37 cellular contexts compared by ENCODE assay signal in genomic region chr7:66427956-66428355, GRCh38.
"Had no signal": no experiment of that assay in that cellular context is flagged by ENCODE, and none has a peak within 500 bp of the region (broad histone marks: within the 10 kb centered on the region; RNA-seq: fewer than 3 reads in every experiment).

No MANE protein-coding gene starts in this region.

- H3K4me3 Mint-ChIP-seq: activated CD4-positive, alpha-beta memory T cell treated with anti-CD3 and anti-CD28 coated beads, Interleukin-2, amount 10 ng/mL, durations not matched to agents 7 days and 5 days; activated CD4-positive, alpha-beta T cell treated with anti-CD3 and anti-CD28 coated beads for 36 hours; activated CD4-positive, alpha-beta T cell treated with anti-CD3 and anti-CD28 coated beads, Interleukin-2, amount 10 ng/mL, durations not matched to agents 7 days and 5 days; activated CD8-positive, alpha-beta memory T cell treated with anti-CD3 and anti-CD28 coated beads, Interleukin-2, amount 10 ng/mL, durations not matched to agents 7 days and 5 days; activated CD8-positive, alpha-beta T cell treated with anti-CD3 and anti-CD28 coated beads, Interleukin-2, amount 10 ng/mL, durations not matched to agents 7 days and 5 days; activated naive CD4-positive, alpha-beta T cell treated with anti-CD3 and anti-CD28 coated beads, Interleukin-2, amount 10 ng/mL, durations not matched to agents 7 days and 5 days; activated naive CD4-positive, alpha-beta T cell treated with anti-CD3 and anti-CD28 coated beads, Interleukin-2, amount 50 U/mL, for 24 hours; activated naive CD8-positive, alpha-beta T cell; activated naive CD8-positive, alpha-beta T cell treated with anti-CD3 and anti-CD28 coated beads, Interleukin-2, amount 10 ng/mL, durations not matched to agents 7 days and 5 days; activated naive CD8-positive, alpha-beta T cell treated with anti-CD3 and anti-CD28 coated beads, Interleukin-2, amount 50 U/mL, for 24 hours; activated T-cell treated with anti-CD3 and anti-CD28 coated beads, Interleukin-2, amount 50 U/mL, for 24 hours; brain; central memory CD8-positive, alpha-beta T cell; T-helper 1 cell treated with Interleukin-12 subunit alpha and Interleukin-12 subunit beta and Interleukin-4 antibody, amounts not matched to agents 30 μg/mL and 1 μg/mL, for 36 hours; T-helper 2 cell treated with Interferon-gamma antibody and Interleukin-4, amounts not matched to agents 5 μg/mL and 100 μg/mL, for 36 hours had no signal

- H3K4me1 ChIP-seq: ascending aorta, colonic mucosa had no signal

- DNase-seq: activated CD4-positive, alpha-beta memory T cell treated with anti-CD3 and anti-CD28 coated beads, Interleukin-2, amount 10 ng/mL, durations not matched to agents 7 days and 5 days; activated CD4-positive, alpha-beta T cell treated with anti-CD3 and anti-CD28 coated beads for 1 hour; activated CD4-positive, alpha-beta T cell treated with anti-CD3 and anti-CD28 coated beads for 36 hours; activated CD4-positive, alpha-beta T cell treated with anti-CD3 and anti-CD28 coated beads for 48 hours; activated CD4-positive, alpha-beta T cell treated with anti-CD3 and anti-CD28 coated beads, Interleukin-2, amount 10 ng/mL, durations not matched to agents 7 days and 5 days; activated CD4-positive, alpha-beta T cell treated with anti-CD3 and anti-CD28 coated beads, Interleukin-2, amount 50 U/mL, for 48 hours; activated CD4-positive, CD25-positive, alpha-beta regulatory T cell; activated CD8-positive, alpha-beta memory T cell treated with anti-CD3 and anti-CD28 coated beads for 24 hours; activated CD8-positive, alpha-beta memory T cell treated with anti-CD3 and anti-CD28 coated beads, Interleukin-2, amount 10 ng/mL, durations not matched to agents 7 days and 5 days; activated CD8-positive, alpha-beta memory T cell treated with anti-CD3 and anti-CD28 coated beads, Interleukin-2, amount 50 U/mL, for 48 hours; activated CD8-positive, alpha-beta T cell treated with anti-CD3 and anti-CD28 coated beads, Interleukin-2, amount 10 ng/mL, durations not matched to agents 7 days and 5 days; activated effector memory CD4-positive, alpha-beta T cell treated with Interleukin-2 at 50 U/mL for 16 hours; activated gamma-delta T cell; activated naive CD4-positive, alpha-beta T cell treated with anti-CD3 and anti-CD28 coated beads, Interleukin-2, amount 10 ng/mL, durations not matched to agents 7 days and 5 days; activated naive CD4-positive, alpha-beta T cell treated with Interleukin-2 at 50 U/mL for 16 hours; activated naive CD8-positive, alpha-beta T cell treated with anti-CD3 and anti-CD28 coated beads, Interleukin-2, amount 10 ng/mL, durations not matched to agents 7 days and 5 days; activated naive CD8-positive, alpha-beta T cell treated with anti-CD3 and anti-CD28 coated beads, Interleukin-2, amount 50 U/mL, for 24 hours; activated T-cell treated with anti-CD3 and anti-CD28 coated beads, Interleukin-2, amount 50 U/mL, for 24 hours; activated T-cell treated with anti-CD3 and anti-CD28 coated beads, Interleukin-2, amount 50 U/mL, for 48 hours; amniotic stem cell; anterior cingulate cortex; caudate nucleus; cerebellar nuclear complex; colonic mucosa; T-helper 2 cell; T-helper 9 cell had no signal

- H3K9me3 Mint-ChIP-seq: activated CD4-positive, alpha-beta memory T cell treated with anti-CD3 and anti-CD28 coated beads, Interleukin-2, amount 10 ng/mL, durations not matched to agents 7 days and 5 days; activated CD4-positive, alpha-beta T cell treated with anti-CD3 and anti-CD28 coated beads, Interleukin-2, amount 10 ng/mL, durations not matched to agents 7 days and 5 days; activated naive CD4-positive, alpha-beta T cell treated with anti-CD3 and anti-CD28 coated beads, Interleukin-2, amount 10 ng/mL, durations not matched to agents 7 days and 5 days; activated naive CD4-positive, alpha-beta T cell treated with anti-CD3 and anti-CD28 coated beads, Interleukin-2, amount 50 U/mL, for 24 hours; activated naive CD8-positive, alpha-beta T cell treated with anti-CD3 and anti-CD28 coated beads, Interleukin-2, amount 10 ng/mL, durations not matched to agents 7 days and 5 days; activated naive CD8-positive, alpha-beta T cell treated with anti-CD3 and anti-CD28 coated beads, Interleukin-2, amount 50 U/mL, for 24 hours; activated T-cell treated with anti-CD3 and anti-CD28 coated beads, Interleukin-2, amount 50 U/mL, for 24 hours; activated T-helper 2 cell treated with anti-CD3 and anti-CD28 coated beads, Interferon-gamma antibody, Interleukin-2, Interleukin-4, amounts not matched to agents 10 μg/mL and 5 μg/mL and 100 μg/mL, durations not matched to agents 14 hours and 24 hours and 36 hours; brain; central memory CD8-positive, alpha-beta T cell; T-helper 1 cell treated with Interleukin-12 subunit alpha and Interleukin-12 subunit beta and Interleukin-4 antibody, amounts not matched to agents 30 μg/mL and 1 μg/mL, for 36 hours; T-helper 2 cell treated with Interferon-gamma antibody and Interleukin-4, amounts not matched to agents 5 μg/mL and 100 μg/mL, for 36 hours had no signal

- ATAC-seq: activated CD4-positive, alpha-beta T cell treated with anti-CD3 and anti-CD28 coated beads for 36 hours; activated CD4-positive, CD25-positive, alpha-beta regulatory T cell treated with anti-CD3 and anti-CD28 coated beads, Interleukin-2, amount 50 U/mL, for 24 hours; activated CD8-positive, alpha-beta memory T cell treated with anti-CD3 and anti-CD28 coated beads, Interleukin-2, amount 10 ng/mL, durations not matched to agents 7 days and 5 days; activated CD8-positive, alpha-beta T cell treated with anti-CD3 and anti-CD28 coated beads, Interleukin-2, amount 10 ng/mL, durations not matched to agents 7 days and 5 days; activated naive CD8-positive, alpha-beta T cell treated with anti-CD3 and anti-CD28 coated beads, Interleukin-2, amount 50 U/mL, for 24 hours had no signal

- H3K27me3 Mint-ChIP-seq: activated CD4-positive, alpha-beta memory T cell treated with anti-CD3 and anti-CD28 coated beads, Interleukin-2, amount 10 ng/mL, durations not matched to agents 7 days and 5 days; activated CD4-positive, alpha-beta T cell treated with anti-CD3 and anti-CD28 coated beads for 36 hours; activated CD4-positive, alpha-beta T cell treated with anti-CD3 and anti-CD28 coated beads, Interleukin-2, amount 10 ng/mL, durations not matched to agents 7 days and 5 days; activated CD8-positive, alpha-beta memory T cell treated with anti-CD3 and anti-CD28 coated beads, Interleukin-2, amount 10 ng/mL, durations not matched to agents 7 days and 5 days; activated naive CD4-positive, alpha-beta T cell treated with anti-CD3 and anti-CD28 coated beads, Interleukin-2, amount 10 ng/mL, durations not matched to agents 7 days and 5 days; activated naive CD4-positive, alpha-beta T cell treated with anti-CD3 and anti-CD28 coated beads, Interleukin-2, amount 50 U/mL, for 24 hours; activated naive CD8-positive, alpha-beta T cell; activated naive CD8-positive, alpha-beta T cell treated with anti-CD3 and anti-CD28 coated beads, Interleukin-2, amount 10 ng/mL, durations not matched to agents 7 days and 5 days; activated naive CD8-positive, alpha-beta T cell treated with anti-CD3 and anti-CD28 coated beads, Interleukin-2, amount 50 U/mL, for 24 hours; activated T-cell treated with anti-CD3 and anti-CD28 coated beads, Interleukin-2, amount 50 U/mL, for 24 hours; brain; central memory CD8-positive, alpha-beta T cell had no signal

- H3K27me3 ChIP-seq: ascending aorta, cardiac muscle cell, colonic mucosa had no signal

- H3K27ac Mint-ChIP-seq: activated CD4-positive, alpha-beta memory T cell treated with anti-CD3 and anti-CD28 coated beads, Interleukin-2, amount 10 ng/mL, durations not matched to agents 7 days and 5 days; activated CD4-positive, alpha-beta T cell treated with anti-CD3 and anti-CD28 coated beads for 36 hours; activated CD4-positive, alpha-beta T cell treated with anti-CD3 and anti-CD28 coated beads, Interleukin-2, amount 10 ng/mL, durations not matched to agents 7 days and 5 days; activated CD8-positive, alpha-beta memory T cell treated with anti-CD3 and anti-CD28 coated beads, Interleukin-2, amount 10 ng/mL, durations not matched to agents 7 days and 5 days; activated CD8-positive, alpha-beta T cell treated with anti-CD3 and anti-CD28 coated beads, Interleukin-2, amount 10 ng/mL, durations not matched to agents 7 days and 5 days; activated naive CD4-positive, alpha-beta T cell treated with anti-CD3 and anti-CD28 coated beads, Interleukin-2, amount 10 ng/mL, durations not matched to agents 7 days and 5 days; activated naive CD4-positive, alpha-beta T cell treated with anti-CD3 and anti-CD28 coated beads, Interleukin-2, amount 50 U/mL, for 24 hours; activated naive CD8-positive, alpha-beta T cell; activated naive CD8-positive, alpha-beta T cell treated with anti-CD3 and anti-CD28 coated beads, Interleukin-2, amount 10 ng/mL, durations not matched to agents 7 days and 5 days; activated naive CD8-positive, alpha-beta T cell treated with anti-CD3 and anti-CD28 coated beads, Interleukin-2, amount 50 U/mL, for 24 hours; activated T-cell treated with anti-CD3 and anti-CD28 coated beads, Interleukin-2, amount 50 U/mL, for 24 hours; activated T-helper 2 cell treated with anti-CD3 and anti-CD28 coated beads, Interferon-gamma antibody, Interleukin-2, Interleukin-4, amounts not matched to agents 10 μg/mL and 5 μg/mL and 100 μg/mL, durations not matched to agents 14 hours and 24 hours and 36 hours; brain; T-helper 1 cell treated with Interleukin-12 subunit alpha and Interleukin-12 subunit beta and Interleukin-4 antibody, amounts not matched to agents 30 μg/mL and 1 μg/mL, for 36 hours; T-helper 2 cell treated with Interferon-gamma antibody and Interleukin-4, amounts not matched to agents 5 μg/mL and 100 μg/mL, for 36 hours had no signal

- H3K9me3 ChIP-seq: ascending aorta, colonic mucosa had no signal

- H3K27ac ChIP-seq: ascending aorta, cardiac muscle cell, colonic mucosa, VCaP had no signal

- H3K36me3 Mint-ChIP-seq: activated CD8-positive, alpha-beta memory T cell treated with anti-CD3 and anti-CD28 coated beads, Interleukin-2, amount 10 ng/mL, durations not matched to agents 7 days and 5 days; activated naive CD4-positive, alpha-beta T cell treated with anti-CD3 and anti-CD28 coated beads, Interleukin-2, amount 10 ng/mL, durations not matched to agents 7 days and 5 days; activated naive CD8-positive, alpha-beta T cell treated with anti-CD3 and anti-CD28 coated beads, Interleukin-2, amount 10 ng/mL, durations not matched to agents 7 days and 5 days had no signal

- H3K4me1 Mint-ChIP-seq: activated CD4-positive, alpha-beta memory T cell treated with anti-CD3 and anti-CD28 coated beads, Interleukin-2, amount 10 ng/mL, durations not matched to agents 7 days and 5 days; activated CD4-positive, alpha-beta T cell treated with anti-CD3 and anti-CD28 coated beads for 36 hours; activated CD4-positive, alpha-beta T cell treated with anti-CD3 and anti-CD28 coated beads, Interleukin-2, amount 10 ng/mL, durations not matched to agents 7 days and 5 days; activated CD8-positive, alpha-beta memory T cell treated with anti-CD3 and anti-CD28 coated beads, Interleukin-2, amount 10 ng/mL, durations not matched to agents 7 days and 5 days; activated naive CD4-positive, alpha-beta T cell treated with anti-CD3 and anti-CD28 coated beads, Interleukin-2, amount 10 ng/mL, durations not matched to agents 7 days and 5 days; activated naive CD4-positive, alpha-beta T cell treated with anti-CD3 and anti-CD28 coated beads, Interleukin-2, amount 50 U/mL, for 24 hours; activated naive CD8-positive, alpha-beta T cell treated with anti-CD3 and anti-CD28 coated beads, Interleukin-2, amount 10 ng/mL, durations not matched to agents 7 days and 5 days; activated naive CD8-positive, alpha-beta T cell treated with anti-CD3 and anti-CD28 coated beads, Interleukin-2, amount 50 U/mL, for 24 hours; brain; central memory CD8-positive, alpha-beta T cell had no signal

- H3K4me3 ChIP-seq: ascending aorta, cardiac muscle cell, colonic mucosa had no signal

- H3K36me3 ChIP-seq: cardiac muscle cell, colonic mucosa had no signal
